In genomic region chr10:921471-922414, GRCh38 we compare ENCODE assay signal across 1 cellular context.
TF ChIP-seq lines count a peak whose summit lies in the region.

No MANE protein-coding gene starts in this region.

TF ChIP-seq in K562, 482 proteins besides CTCF, POLR2A, EP300 and RAD21 (continued from another document):
- TF ChIP-seq, protein P1, sequence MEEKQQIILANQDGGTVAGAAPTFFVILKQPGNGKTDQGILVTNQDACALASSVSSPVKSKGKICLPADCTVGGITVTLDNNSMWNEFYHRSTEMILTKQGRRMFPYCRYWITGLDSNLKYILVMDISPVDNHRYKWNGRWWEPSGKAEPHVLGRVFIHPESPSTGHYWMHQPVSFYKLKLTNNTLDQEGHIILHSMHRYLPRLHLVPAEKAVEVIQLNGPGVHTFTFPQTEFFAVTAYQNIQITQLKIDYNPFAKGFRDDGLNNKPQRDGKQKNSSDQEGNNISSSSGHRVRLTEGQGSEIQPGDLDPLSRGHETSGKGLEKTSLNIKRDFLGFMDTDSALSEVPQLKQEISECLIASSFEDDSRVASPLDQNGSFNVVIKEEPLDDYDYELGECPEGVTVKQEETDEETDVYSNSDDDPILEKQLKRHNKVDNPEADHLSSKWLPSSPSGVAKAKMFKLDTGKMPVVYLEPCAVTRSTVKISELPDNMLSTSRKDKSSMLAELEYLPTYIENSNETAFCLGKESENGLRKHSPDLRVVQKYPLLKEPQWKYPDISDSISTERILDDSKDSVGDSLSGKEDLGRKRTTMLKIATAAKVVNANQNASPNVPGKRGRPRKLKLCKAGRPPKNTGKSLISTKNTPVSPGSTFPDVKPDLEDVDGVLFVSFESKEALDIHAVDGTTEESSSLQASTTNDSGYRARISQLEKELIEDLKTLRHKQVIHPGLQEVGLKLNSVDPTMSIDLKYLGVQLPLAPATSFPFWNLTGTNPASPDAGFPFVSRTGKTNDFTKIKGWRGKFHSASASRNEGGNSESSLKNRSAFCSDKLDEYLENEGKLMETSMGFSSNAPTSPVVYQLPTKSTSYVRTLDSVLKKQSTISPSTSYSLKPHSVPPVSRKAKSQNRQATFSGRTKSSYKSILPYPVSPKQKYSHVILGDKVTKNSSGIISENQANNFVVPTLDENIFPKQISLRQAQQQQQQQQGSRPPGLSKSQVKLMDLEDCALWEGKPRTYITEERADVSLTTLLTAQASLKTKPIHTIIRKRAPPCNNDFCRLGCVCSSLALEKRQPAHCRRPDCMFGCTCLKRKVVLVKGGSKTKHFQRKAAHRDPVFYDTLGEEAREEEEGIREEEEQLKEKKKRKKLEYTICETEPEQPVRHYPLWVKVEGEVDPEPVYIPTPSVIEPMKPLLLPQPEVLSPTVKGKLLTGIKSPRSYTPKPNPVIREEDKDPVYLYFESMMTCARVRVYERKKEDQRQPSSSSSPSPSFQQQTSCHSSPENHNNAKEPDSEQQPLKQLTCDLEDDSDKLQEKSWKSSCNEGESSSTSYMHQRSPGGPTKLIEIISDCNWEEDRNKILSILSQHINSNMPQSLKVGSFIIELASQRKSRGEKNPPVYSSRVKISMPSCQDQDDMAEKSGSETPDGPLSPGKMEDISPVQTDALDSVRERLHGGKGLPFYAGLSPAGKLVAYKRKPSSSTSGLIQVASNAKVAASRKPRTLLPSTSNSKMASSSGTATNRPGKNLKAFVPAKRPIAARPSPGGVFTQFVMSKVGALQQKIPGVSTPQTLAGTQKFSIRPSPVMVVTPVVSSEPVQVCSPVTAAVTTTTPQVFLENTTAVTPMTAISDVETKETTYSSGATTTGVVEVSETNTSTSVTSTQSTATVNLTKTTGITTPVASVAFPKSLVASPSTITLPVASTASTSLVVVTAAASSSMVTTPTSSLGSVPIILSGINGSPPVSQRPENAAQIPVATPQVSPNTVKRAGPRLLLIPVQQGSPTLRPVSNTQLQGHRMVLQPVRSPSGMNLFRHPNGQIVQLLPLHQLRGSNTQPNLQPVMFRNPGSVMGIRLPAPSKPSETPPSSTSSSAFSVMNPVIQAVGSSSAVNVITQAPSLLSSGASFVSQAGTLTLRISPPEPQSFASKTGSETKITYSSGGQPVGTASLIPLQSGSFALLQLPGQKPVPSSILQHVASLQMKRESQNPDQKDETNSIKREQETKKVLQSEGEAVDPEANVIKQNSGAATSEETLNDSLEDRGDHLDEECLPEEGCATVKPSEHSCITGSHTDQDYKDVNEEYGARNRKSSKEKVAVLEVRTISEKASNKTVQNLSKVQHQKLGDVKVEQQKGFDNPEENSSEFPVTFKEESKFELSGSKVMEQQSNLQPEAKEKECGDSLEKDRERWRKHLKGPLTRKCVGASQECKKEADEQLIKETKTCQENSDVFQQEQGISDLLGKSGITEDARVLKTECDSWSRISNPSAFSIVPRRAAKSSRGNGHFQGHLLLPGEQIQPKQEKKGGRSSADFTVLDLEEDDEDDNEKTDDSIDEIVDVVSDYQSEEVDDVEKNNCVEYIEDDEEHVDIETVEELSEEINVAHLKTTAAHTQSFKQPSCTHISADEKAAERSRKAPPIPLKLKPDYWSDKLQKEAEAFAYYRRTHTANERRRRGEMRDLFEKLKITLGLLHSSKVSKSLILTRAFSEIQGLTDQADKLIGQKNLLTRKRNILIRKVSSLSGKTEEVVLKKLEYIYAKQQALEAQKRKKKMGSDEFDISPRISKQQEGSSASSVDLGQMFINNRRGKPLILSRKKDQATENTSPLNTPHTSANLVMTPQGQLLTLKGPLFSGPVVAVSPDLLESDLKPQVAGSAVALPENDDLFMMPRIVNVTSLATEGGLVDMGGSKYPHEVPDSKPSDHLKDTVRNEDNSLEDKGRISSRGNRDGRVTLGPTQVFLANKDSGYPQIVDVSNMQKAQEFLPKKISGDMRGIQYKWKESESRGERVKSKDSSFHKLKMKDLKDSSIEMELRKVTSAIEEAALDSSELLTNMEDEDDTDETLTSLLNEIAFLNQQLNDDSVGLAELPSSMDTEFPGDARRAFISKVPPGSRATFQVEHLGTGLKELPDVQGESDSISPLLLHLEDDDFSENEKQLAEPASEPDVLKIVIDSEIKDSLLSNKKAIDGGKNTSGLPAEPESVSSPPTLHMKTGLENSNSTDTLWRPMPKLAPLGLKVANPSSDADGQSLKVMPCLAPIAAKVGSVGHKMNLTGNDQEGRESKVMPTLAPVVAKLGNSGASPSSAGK (IDR thresholded peaks at IDR 0.05), result peak; percentile 9; the same call in 1 of the 2 replicates
- TF ChIP-seq ZNF316 (IDR thresholded peaks at IDR 0.05), result peak; percentile 99
- TF ChIP-seq ADNP (tag; IDR thresholded peaks at IDR 0.05), result no peak
- no peak for TF ChIP-seq CXXC5 (CRISPR knock-in tag; IDR thresholded peaks at IDR 0.05)
- peak; percentile 79 for TF ChIP-seq NFE2 (IDR thresholded peaks at IDR 0.05; ENCODE audit: low read depth)
- no peak for TF ChIP-seq BACH1 (tag; IDR thresholded peaks at IDR 0.05)
- TF ChIP-seq, protein P2, sequence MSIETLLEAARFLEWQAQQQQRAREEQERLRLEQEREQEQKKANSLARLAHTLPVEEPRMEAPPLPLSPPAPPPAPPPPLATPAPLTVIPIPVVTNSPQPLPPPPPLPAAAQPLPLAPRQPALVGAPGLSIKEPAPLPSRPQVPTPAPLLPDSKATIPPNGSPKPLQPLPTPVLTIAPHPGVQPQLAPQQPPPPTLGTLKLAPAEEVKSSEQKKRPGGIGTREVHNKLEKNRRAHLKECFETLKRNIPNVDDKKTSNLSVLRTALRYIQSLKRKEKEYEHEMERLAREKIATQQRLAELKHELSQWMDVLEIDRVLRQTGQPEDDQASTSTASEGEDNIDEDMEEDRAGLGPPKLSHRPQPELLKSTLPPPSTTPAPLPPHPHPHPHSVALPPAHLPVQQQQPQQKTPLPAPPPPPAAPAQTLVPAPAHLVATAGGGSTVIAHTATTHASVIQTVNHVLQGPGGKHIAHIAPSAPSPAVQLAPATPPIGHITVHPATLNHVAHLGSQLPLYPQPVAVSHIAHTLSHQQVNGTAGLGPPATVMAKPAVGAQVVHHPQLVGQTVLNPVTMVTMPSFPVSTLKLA (conservative IDR thresholded peaks at IDR 0.05), result peak; percentile 66 to 72
- no peak for TF ChIP-seq HMG20A (CRISPR knock-in tag; conservative IDR thresholded peaks at IDR 0.05)
- 0 out of 2 replicates have a peak, but pooled peaks have one; percentile 25 for TF ChIP-seq BHLHE40 (IDR thresholded peaks at IDR 0.05; ENCODE audit: low read length)
